ENCODE assay signal across 15 cellular contexts in genomic region chr1:94270801-94271203, GRCh38. TPM values are rescaled to one million over a fixed set of nuclear protein-coding genes. Genes with fewer than 3 reads are reported as not detected.
DNase-seq lines count a peak whose midpoint lies in the region; ATAC-seq lines count a peak whose summit lies in the region.
"Had no signal": no experiment of that assay in that cellular context is flagged by ENCODE, and none has a peak within 500 bp of the region (broad histone marks: within the 10 kb centered on the region; RNA-seq: fewer than 3 reads in every experiment).

No MANE protein-coding gene starts in this region.

- H3K9ac ChIP-seq in skeletal muscle satellite cell (ENCODE audit: low read depth, low read length): peak overlapping the region; percentile 24

- peak; percentile 61 for DNase-seq in HK-2 (ENCODE audit: unreplicated experiment)
- peak; percentile 35 for DNase-seq in SW480 (ENCODE audit: low spot score)
- peak; percentile 80 for DNase-seq in fibroblast of gingiva (ENCODE audit: low read depth)
- DNase-seq in KG1 (lab: John Stamatoyannopoulos, UW): no peak
- DNase-seq: activated CD8-positive, alpha-beta memory T cell treated with anti-CD3 and anti-CD28 coated beads, Interleukin-2, amount 50 U/mL, for 4 hours; activated naive CD4-positive, alpha-beta T cell treated with Interleukin-2 at 50 U/mL for 16 hours; caudate nucleus; CD4-positive, alpha-beta memory T cell; natural killer cell; NCI-H1417 treated with DMSO at 0.1 percent for 48 hours; stimulated activated CD4-positive, alpha-beta T cell treated with anti-CD3 and anti-CD28 coated beads, Interleukin-4, amount 100 ng/mL, for 24 hours; transverse colon had no signal

- H3K4me3 ChIP-seq in skeletal muscle satellite cell (ENCODE audit: low read length): peak overlapping the region; percentile 36
- H3K4me3 ChIP-seq: transverse colon had no signal

- no peaks in the 10 kb centered on the region for H3K9me3 ChIP-seq in skeletal muscle satellite cell (replicated peaks; ENCODE audit: low read length)
- H3K9me3 ChIP-seq: transverse colon had no signal

- peaks cover 48% of the 10 kb centered on the region for H3K4me1 ChIP-seq in skeletal muscle satellite cell (ENCODE audit: control insufficient read depth, insufficient read depth, low read length)

- H3K36me3 ChIP-seq in skeletal muscle satellite cell (ENCODE audit: insufficient read depth, low read length): no peaks in the 10 kb centered on the region
- H3K36me3 ChIP-seq: transverse colon had no signal

- no peaks in the 10 kb centered on the region for H3K27me3 ChIP-seq in skeletal muscle satellite cell (ENCODE audit: control insufficient read depth, insufficient read depth, low read length)
- H3K27me3 ChIP-seq: transverse colon had no signal

- H3K4me2 ChIP-seq in skeletal muscle satellite cell (ENCODE audit: low read length): peak overlapping the region; percentile 64

- no peak for ATAC-seq in HG02884 (IDR thresholded peaks at IDR 0.05; ENCODE audit: unreplicated experiment)
- no peak for ATAC-seq in HG03175 (IDR thresholded peaks at IDR 0.05; ENCODE audit: unreplicated experiment)
- ATAC-seq: natural killer cell had no signal

RNA-seq across cellular contexts. Expression of gene ARHGAP29, which starts 33.4 kb away (rescaled TPM):
- 40.2 and 47.4 TPM in 2 replicates for total RNA-seq in skeletal muscle satellite cell (2012; rRNA removed)
- total RNA-seq: CD4-positive, alpha-beta memory T cell had no signal
